7 cellular contexts compared by ENCODE assay signal in the genomic region with DNA sequence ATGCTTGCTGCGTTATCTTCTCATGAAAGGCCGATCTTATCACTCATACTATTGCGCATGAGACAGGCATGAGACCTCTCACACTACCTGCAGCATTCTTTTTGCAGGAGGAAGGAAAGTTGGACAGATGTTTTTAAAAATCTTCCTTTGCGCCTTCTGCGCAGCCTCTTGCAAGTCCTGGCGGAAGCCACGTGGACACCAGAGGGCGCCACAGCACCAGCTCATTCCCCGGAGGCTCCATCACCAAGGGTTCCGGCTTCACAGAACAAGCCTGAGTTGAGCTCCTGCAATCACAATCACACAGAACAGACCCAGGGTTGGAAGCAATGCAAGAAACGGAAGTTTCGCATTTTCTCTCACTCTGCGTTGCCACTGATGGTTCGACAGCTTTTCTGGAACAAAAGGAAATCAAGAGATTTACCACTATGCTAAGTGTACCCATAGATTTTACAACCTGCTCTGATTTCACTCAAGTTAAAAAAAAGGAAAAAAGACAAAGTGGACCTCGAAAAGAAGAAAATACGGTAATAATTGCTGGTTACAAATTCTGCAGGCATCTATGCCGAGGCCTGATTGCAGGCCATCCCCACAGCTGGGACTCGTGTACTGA.
A peak's percentile ranks its signal among the peaks of the same experiment; 100 is the strongest.
DNase-seq lines count a peak whose midpoint lies in the region; ATAC-seq lines count a peak whose summit lies in the region.

No MANE protein-coding gene starts in this region.

- ATAC-seq in GM18498 (IDR thresholded peaks at IDR 0.05; ENCODE audit: unreplicated experiment): peak; percentile 92
- ATAC-seq in HG02981 (IDR thresholded peaks at IDR 0.05; ENCODE audit: unreplicated experiment): peak; percentile 88

- DNase-seq in NCI-H2196 treated with DMSO at 0.1 percent for 48 hours (lab: John Stamatoyannopoulos, UW; ENCODE audit: unreplicated experiment) (peak; percentile 37), cerebellar cortex (ENCODE audit: low spot score) (peak; percentile 78), islet precursor cell (peak; percentile 98)
- DNase-seq in activated CD4-positive, alpha-beta T cell treated with anti-CD3 and anti-CD28 coated beads for 1 hour: peak; percentile 58
- peak; percentile 45 to 74 (median 66) for DNase-seq in stimulated activated CD4-positive, alpha-beta T cell treated with anti-CD3 and anti-CD28 coated beads, Interleukin-1b, Interleukin-23, amount 100 ng/mL, for 24 hours (ENCODE audit: low read depth in 4 of 4, low spot score in 1 of 4)

Comparison
In these comparisons a context has a peak if more than half of its experiments do, and no peak if none do; other contexts are left out.
1. Peak in every context shown above with its lines: DNase-seq and ATAC-seq.
2. DNase-seq: peak in every context shown above with its lines; median percentile 98 in islet precursor cell; 78 in cerebellar cortex; 66 in stimulated activated CD4-positive, alpha-beta T cell treated with anti-CD3 and anti-CD28 coated beads, Interleukin-1b, Interleukin-23, amount 100 ng/mL, for 24 hours; 58 in activated CD4-positive, alpha-beta T cell treated with anti-CD3 and anti-CD28 coated beads for 1 hour; 37 in NCI-H2196 treated with DMSO at 0.1 percent for 48 hours.